In genomic region chr19:47032171-47032811, GRCh38 we compare ENCODE assay signal across 8 cellular contexts. TPM values are rescaled to one million over a fixed set of nuclear protein-coding genes. Genes with fewer than 3 reads are reported as not detected.
DNase-seq lines count a peak whose midpoint lies in the region; ATAC-seq and TF ChIP-seq lines count a peak whose summit lies in the region.

No MANE protein-coding gene starts in this region.

- no peak overlapping the region for H3K27ac Mint-ChIP-seq in GM23338

- peak overlapping the region; percentile 68 for H3K4me2 ChIP-seq in GM23338
- peak overlapping the region; percentile 44; the same call in 1 of the 2 replicates for H3K4me2 ChIP-seq in PC-3 (ENCODE audit: low read length)

- no peak overlapping the region for H2AFZ ChIP-seq in GM23338
- no peak overlapping the region for H2AFZ ChIP-seq in PC-3 (ENCODE audit: low read length)

- H3K27me3 ChIP-seq in GM23338 (ENCODE audit: insufficient read depth) (peaks cover 7% of the 10 kb centered on the region; the same call in 1 of the 2 replicates), PC-3 (ENCODE audit: low read length) (peaks cover 12% of the 10 kb centered on the region), right cardiac atrium (ENCODE audit: control insufficient read depth, insufficient read depth) (no peaks in the 10 kb centered on the region)

- H3K79me2 ChIP-seq in GM23338 (replicated peaks; ENCODE audit: insufficient read depth) = no peaks in the 10 kb centered on the region
- no peaks in the 10 kb centered on the region for H3K79me2 ChIP-seq in PC-3 (ENCODE audit: low read length)

- no TSS peak for BruUV-seq in PC-3 (replicated peaks; lab: Mats Ljungman, UMichigan)

- TF ChIP-seq CTCF in GM23338 (conservative IDR thresholded peaks at IDR 0.05; ENCODE audit: low read depth in 2 of 2) = peak; percentile 76 to 95
- TF ChIP-seq CTCF in PC-3 (conservative IDR thresholded peaks at IDR 0.05; ENCODE audit: low read depth, low read length) = peak; percentile 77

- H3K4me3 ChIP-seq in GM23338 (peak overlapping the region; percentile 41; the same call in 1 of the 2 replicates), PC-3 (ENCODE audit: low read length) (no peak overlapping the region), right cardiac atrium (ENCODE audit: low read length) (no peak overlapping the region)

- H3F3A ChIP-seq in GM23338 (replicated peaks; ENCODE audit: low read depth) = 0 out of 2 replicates have a peak, but pooled peaks cover 5% of the 10 kb centered on the region
- no peaks in the 10 kb centered on the region for H3F3A ChIP-seq in PC-3 (ENCODE audit: low read length, unreplicated experiment)

- H3K9me2 ChIP-seq in GM23338 (ENCODE audit: insufficient read depth) = no peaks in the 10 kb centered on the region
- no peaks in the 10 kb centered on the region for H3K9me2 ChIP-seq in PC-3 (replicated peaks; ENCODE audit: low read length)

- no peaks in the 10 kb centered on the region for H3K9me3 Mint-ChIP-seq in GM23338

- H3K36me3 Mint-ChIP-seq in GM23338 (ENCODE audit: low read depth) = no peaks in the 10 kb centered on the region; the same call in 2 of the 3 replicates

- 21% methylated on average over 17 of the region's 17 CpGs for WGBS in right cardiac atrium

- ATAC-seq in GM23338 = peak; percentile 79
- peak; percentile 17; the same call in 1 of the 2 replicates for ATAC-seq in PC-3
- peak; percentile 17 to 31 for ATAC-seq in right cardiac atrium

- H3K27me3 Mint-ChIP-seq in GM23338 (ENCODE audit: insufficient read depth, low read depth, poor library complexity) = peaks cover 32% of the 10 kb centered on the region

- H4K20me1 ChIP-seq in GM23338 (replicated peaks; ENCODE audit: insufficient read depth) (no peaks in the 10 kb centered on the region), PC-3 (ENCODE audit: low read length) (no peaks in the 10 kb centered on the region)

- POLR2A ChIA-PET in PC-3 (lab: Charles Lee; ENCODE audit: unreplicated experiment) = no interaction called here

- intact Hi-C loops in PC-3 (cut with micrococcal nuclease) (loop anchor here (1.0 kb wide), 1 partner anchor 19 kb away; no protein-coding TSS in a partner anchor), right cardiac atrium (cut with DNase I) (loop anchor here in 3 of 4 donors (10.0 kb wide), 1 partner anchor 93 kb away; no protein-coding TSS in a partner anchor)

- H3K4me1 ChIP-seq in GM23338 (ENCODE audit: insufficient read depth) (peaks cover 20% of the 10 kb centered on the region), PC-3 (ENCODE audit: insufficient read depth, low read length) (peaks cover 7% of the 10 kb centered on the region; the same call in 1 of the 2 replicates), right cardiac atrium (ENCODE audit: control insufficient read depth, insufficient read depth, low read length) (no peaks in the 10 kb centered on the region)

- CTCF ChIA-PET in PC-3 (lab: Charles Lee) = no interaction called here

- H3K27ac ChIP-seq in GM23338 (ENCODE audit: low read depth) (no peak overlapping the region), PC-3 (ENCODE audit: low read length) (no peak overlapping the region), right cardiac atrium (ENCODE audit: low read length) (no peak overlapping the region)

- no peak overlapping the region for H3K9ac ChIP-seq in PC-3 (ENCODE audit: low read length)

- H3K4me1 Mint-ChIP-seq in GM23338 = peaks cover 29% of the 10 kb centered on the region

- H3K36me3 ChIP-seq in GM23338 (ENCODE audit: insufficient read depth) (no peaks in the 10 kb centered on the region), PC-3 (ENCODE audit: low read depth, low read length) (no peaks in the 10 kb centered on the region)

- 0 out of 3 replicates have a peak overlapping the region, but pooled peaks have one; percentile 17 for H3K4me3 Mint-ChIP-seq in GM23338

- H3K9me3 ChIP-seq in PC-3 (ENCODE audit: low read length) (no peaks in the 10 kb centered on the region), right cardiac atrium (ENCODE audit: control insufficient read depth, low read length) (no peaks in the 10 kb centered on the region)

- DNase-seq in AG08396 (ENCODE audit: low spot score) = peak; percentile 62
- DNase-seq in GM23338 (ENCODE audit: low spot score) = peak; percentile 94
- peak; percentile 56 for DNase-seq in PC-3
- DNase-seq in activated effector memory CD4-positive, alpha-beta T cell treated with anti-CD3 and anti-CD28 coated beads, Interleukin-2, amount 50 U/mL, for 16 hours = peak; percentile 88
- peak in 2 of 3 donors; percentile 69 to 70 for DNase-seq in right cardiac atrium
- DNase-seq in stimulated activated CD4-positive, alpha-beta T cell treated with anti-CD3 and anti-CD28 coated beads, Interleukin-15, amount 100 ng/mL, for 1 hour (ENCODE audit: low read depth in 1 of 2, low spot score in 1 of 2) = peak; percentile 36 to 55
- no peak for DNase-seq in OCI-M2 (lab: John Stamatoyannopoulos, UW; ENCODE audit: unreplicated experiment)
- no peak for DNase-seq in NOMO-1 treated with DMSO at 0.1 percent for 48 hours (lab: John Stamatoyannopoulos, UW; ENCODE audit: unreplicated experiment)

TF ChIP-seq in GM23338, 12 proteins besides CTCF, POLR2A, EP300 and RAD21 (continues in another document):
- no peak for TF ChIP-seq EZH2phosphoT487 (IDR thresholded peaks at IDR 0.05; ENCODE audit: unreplicated experiment)
- no peak for TF ChIP-seq STAT1 (IDR thresholded peaks at IDR 0.05; ENCODE audit: unreplicated experiment)
- TF ChIP-seq POLR2AphosphoS5 (IDR thresholded peaks at IDR 0.05; ENCODE audit: low read depth) = no peak
- no peak for TF ChIP-seq EZH2 (IDR thresholded peaks at IDR 0.05; ENCODE audit: low read depth, unreplicated experiment)
- no peak for TF ChIP-seq JUNB (IDR thresholded peaks at IDR 0.05; ENCODE audit: unreplicated experiment)
- TF ChIP-seq, protein P1, sequence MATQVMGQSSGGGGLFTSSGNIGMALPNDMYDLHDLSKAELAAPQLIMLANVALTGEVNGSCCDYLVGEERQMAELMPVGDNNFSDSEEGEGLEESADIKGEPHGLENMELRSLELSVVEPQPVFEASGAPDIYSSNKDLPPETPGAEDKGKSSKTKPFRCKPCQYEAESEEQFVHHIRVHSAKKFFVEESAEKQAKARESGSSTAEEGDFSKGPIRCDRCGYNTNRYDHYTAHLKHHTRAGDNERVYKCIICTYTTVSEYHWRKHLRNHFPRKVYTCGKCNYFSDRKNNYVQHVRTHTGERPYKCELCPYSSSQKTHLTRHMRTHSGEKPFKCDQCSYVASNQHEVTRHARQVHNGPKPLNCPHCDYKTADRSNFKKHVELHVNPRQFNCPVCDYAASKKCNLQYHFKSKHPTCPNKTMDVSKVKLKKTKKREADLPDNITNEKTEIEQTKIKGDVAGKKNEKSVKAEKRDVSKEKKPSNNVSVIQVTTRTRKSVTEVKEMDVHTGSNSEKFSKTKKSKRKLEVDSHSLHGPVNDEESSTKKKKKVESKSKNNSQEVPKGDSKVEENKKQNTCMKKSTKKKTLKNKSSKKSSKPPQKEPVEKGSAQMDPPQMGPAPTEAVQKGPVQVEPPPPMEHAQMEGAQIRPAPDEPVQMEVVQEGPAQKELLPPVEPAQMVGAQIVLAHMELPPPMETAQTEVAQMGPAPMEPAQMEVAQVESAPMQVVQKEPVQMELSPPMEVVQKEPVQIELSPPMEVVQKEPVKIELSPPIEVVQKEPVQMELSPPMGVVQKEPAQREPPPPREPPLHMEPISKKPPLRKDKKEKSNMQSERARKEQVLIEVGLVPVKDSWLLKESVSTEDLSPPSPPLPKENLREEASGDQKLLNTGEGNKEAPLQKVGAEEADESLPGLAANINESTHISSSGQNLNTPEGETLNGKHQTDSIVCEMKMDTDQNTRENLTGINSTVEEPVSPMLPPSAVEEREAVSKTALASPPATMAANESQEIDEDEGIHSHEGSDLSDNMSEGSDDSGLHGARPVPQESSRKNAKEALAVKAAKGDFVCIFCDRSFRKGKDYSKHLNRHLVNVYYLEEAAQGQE (IDR thresholded peaks at IDR 0.05; ENCODE audit: unreplicated experiment) = no peak
- no peak for TF ChIP-seq ZNF114 (CRISPR knock-in tag; IDR thresholded peaks at IDR 0.05)
- TF ChIP-seq ZNF331 (CRISPR knock-in tag; IDR thresholded peaks at IDR 0.05; ENCODE audit: low read depth) = no peak

RNA-seq across cellular contexts. Expression of gene NPAS1, which starts 12.7 kb away (rescaled TPM):
- 5.0 and 5.6 TPM in 2 replicates for total RNA-seq in GM23338 (2014; rRNA removed; shearing (Covaris generic))
- polyA plus RNA-seq in GM23338 (2016; fragmentation: Nextera tagmentation; extraction: Ambion mirVana) = 9.7 and 9.8 TPM in 2 replicates
- 1.1 and 1.6 TPM in 2 replicates for total RNA-seq in PC-3 (2014; rRNA removed)
- under 1 TPM; 0.24 to 0.77 (median 0.39) TPM for total RNA-seq in right cardiac atrium
- 0.91 TPM for polyA plus RNA-seq in right cardiac atrium

RNA-seq across cellular contexts. Expression of gene TMEM160, which starts 16.1 kb away (rescaled TPM):
- total RNA-seq in GM23338 (2014; rRNA removed; shearing (Covaris generic)) = 53.0 and 60.4 TPM in 2 replicates
- polyA plus RNA-seq in GM23338 (2016; fragmentation: Nextera tagmentation; extraction: Ambion mirVana) = 251 and 255 TPM in 2 replicates
- total RNA-seq in PC-3 (2014; rRNA removed) = 121 and 125 TPM in 2 replicates
- 10 to 100 TPM; 33.9 to 40.9 (median 36.2) TPM for total RNA-seq in right cardiac atrium
- 16.2 TPM for polyA plus RNA-seq in right cardiac atrium

Comparison
In these comparisons a context has a peak if more than half of its experiments do, and no peak if none do; other contexts are left out.
1. DNase-seq: peak in AG08396 (single experiment), GM23338 (single experiment), PC-3 (single experiment), activated effector memory CD4-positive, alpha-beta T cell treated with anti-CD3 and anti-CD28 coated beads, Interleukin-2, amount 50 U/mL, for 16 hours (single experiment), right cardiac atrium (2 of 3) and stimulated activated CD4-positive, alpha-beta T cell treated with anti-CD3 and anti-CD28 coated beads, Interleukin-15, amount 100 ng/mL, for 1 hour (2 of 2); none in OCI-M2 (single experiment) and NOMO-1 treated with DMSO at 0.1 percent for 48 hours (single experiment).
2. ATAC-seq: peak in every context shown above with its lines; median percentile 79 in GM23338; 24 in right cardiac atrium; 17 in PC-3.